Comparison of ENCODE assay signal across 9 cellular contexts in the genomic region with DNA sequence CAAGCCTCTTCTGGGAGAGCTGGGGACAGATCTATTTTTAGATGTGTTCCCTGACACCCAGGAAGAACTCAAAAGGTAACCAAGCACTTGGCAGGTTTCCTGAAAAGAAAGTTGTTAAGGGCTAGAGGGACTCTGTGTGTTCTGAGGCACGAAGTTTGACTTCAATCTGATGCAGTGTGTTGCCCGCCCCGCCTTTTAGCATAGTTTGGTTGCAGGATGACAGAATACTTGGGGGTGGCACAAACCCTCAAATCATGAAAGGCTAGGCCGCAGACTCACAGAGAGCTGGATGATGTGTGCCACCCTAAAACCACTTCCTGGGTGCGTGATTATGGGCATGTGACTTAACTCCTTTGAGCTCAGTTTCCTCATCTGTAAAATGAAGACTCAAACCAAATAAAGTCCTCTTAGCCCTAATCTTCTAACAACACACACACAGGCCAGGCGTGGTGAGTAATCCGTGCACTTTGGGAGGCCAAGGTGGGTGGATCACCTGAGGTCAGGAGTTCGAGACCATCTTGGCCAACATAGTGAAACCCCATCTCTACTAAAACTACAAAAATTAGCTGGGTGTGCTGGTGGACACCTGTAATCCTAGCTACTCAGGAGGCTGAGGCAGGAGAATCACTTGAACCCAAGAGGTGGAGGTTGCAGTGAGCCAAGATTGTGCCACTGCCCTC. TPM values are rescaled to one million over a fixed set of nuclear protein-coding genes. Genes with fewer than 3 reads are reported as not detected.
DNase-seq lines count a peak whose midpoint lies in the region; ATAC-seq, FAIRE-seq and TF ChIP-seq lines count a peak whose summit lies in the region.
"Had no signal": no experiment of that assay in that cellular context is flagged by ENCODE, and none has a peak within 500 bp of the region (broad histone marks: within the 10 kb centered on the region; RNA-seq: fewer than 3 reads in every experiment).

No MANE protein-coding gene starts in this region.

- POLR2A ChIA-PET in activated CD4-positive, alpha-beta T cell treated with anti-CD3 and anti-CD28 coated beads for 36 hours (lab: Charles Lee), result interaction anchor here (0.6 to 2.3 kb wide), 9 partner anchors 8 to 705 kb away, joined by 3 to 38 read pairs (median 4); partner anchors contain the start of genes DELE1 and NDFIP1
- POLR2A ChIA-PET in K562 (lab: Yijun Ruan, JAX), result interaction anchor here (0.6 to 1.5 kb wide), 4 partner anchors 11 to 78 kb away, joined by 3 to 5 read pairs (median 3); partner anchors contain the start of gene NDFIP1

- no peak for TF ChIP-seq RAD21 in K562 (CRISPR knock-in tag; conservative IDR thresholded peaks at IDR 0.05 in 1 of 2, IDR thresholded peaks at IDR 0.05 in 1 of 2)

- no peaks in the 10 kb centered on the region for H3K27me3 ChIP-seq in BLaER1
- H3K27me3 ChIP-seq in K562 (ENCODE audit: control insufficient read depth in 2 of 2, insufficient read depth in 2 of 2, low read length in 2 of 2), result no peaks in the 10 kb centered on the region

- FAIRE-seq in K562 (lab: Jason Lieb, UNC), result peak; percentile 65

- H3K9ac ChIP-seq in BLaER1 (no peak overlapping the region), K562 (ENCODE audit: insufficient read depth in 1 of 2, low read depth in 2 of 2, low read length in 2 of 2) (peak overlapping the region; percentile 3 to 12; a peak in 2 of 4 replicates)

- peaks cover 12% of the 10 kb centered on the region for H3K4me1 ChIP-seq in BLaER1
- H3K4me1 ChIP-seq in K562 (replicated peaks in 1 of 2; ENCODE audit: control insufficient read depth in 2 of 2, insufficient read depth in 2 of 2, low read length in 2 of 2), result peaks cover 11 to 23% of the 10 kb centered on the region in 2 experiments; a peak in 4 of 5 replicates

- BruUV-seq in K562 (replicated peaks; lab: Mats Ljungman, UMichigan), result no TSS peak

- no peak for TF ChIP-seq POLR2A in K562 (conservative IDR thresholded peaks at IDR 0.05)

- no peak for TF ChIP-seq EP300 in K562 (IDR thresholded peaks at IDR 0.05; ENCODE audit: low read length)

- H3K4me1 Mint-ChIP-seq in activated CD4-positive, alpha-beta T cell treated with anti-CD3 and anti-CD28 coated beads for 36 hours, result peaks cover 77% of the 10 kb centered on the region

- H3K27ac ChIP-seq in BLaER1, result no peak overlapping the region
- peak overlapping the region; percentile 41; the same call in 2 of the 3 replicates for H3K27ac ChIP-seq in K562 (ENCODE audit: extremely low read depth, low read depth, low read length)

- H3K4me2 ChIP-seq in BLaER1, result peak overlapping the region; percentile 20
- H3K4me2 ChIP-seq in K562 (ENCODE audit: insufficient read depth, low read length), result 0 out of 2 replicates have a peak overlapping the region, but pooled peaks have one; percentile 3

- ATAC-seq in activated CD4-positive, alpha-beta T cell treated with anti-CD3 and anti-CD28 coated beads for 36 hours, result peak; percentile 91
- ATAC-seq in K562, result peak; percentile 48
- no peak for ATAC-seq in GM21528 (IDR thresholded peaks at IDR 0.05; ENCODE audit: low FRiP score, unreplicated experiment)

- H3K4me3 Mint-ChIP-seq in activated CD4-positive, alpha-beta T cell treated with anti-CD3 and anti-CD28 coated beads for 36 hours, result peak overlapping the region; percentile 53

- DNase-seq in activated CD4-positive, alpha-beta T cell treated with anti-CD3 and anti-CD28 coated beads for 36 hours, result peak; percentile 93
- peak in 1 of 4 experiments; percentile 38 for DNase-seq in K562 (ENCODE audit: extremely low read depth in 1 of 4, low spot score in 3 of 4)
- peak; percentile 78 to 81 for DNase-seq in stimulated activated CD4-positive, alpha-beta T cell treated with anti-CD3 and anti-CD28 coated beads, Interleukin-15, amount 100 ng/mL, for 48 hours (ENCODE audit: low read depth in 2 of 2)
- DNase-seq in hypothalamus (lab: John Stamatoyannopoulos, UW), result no peak
- no peak for DNase-seq in GOT3 (lab: John Stamatoyannopoulos, UW)
- no peak for DNase-seq in amniotic stem cell (lab: John Stamatoyannopoulos, UW)
- DNase-seq: NCI-H1436 had no signal

- H4K20me1 ChIP-seq in BLaER1 (no peaks in the 10 kb centered on the region), K562 (replicated peaks; ENCODE audit: control insufficient read depth, insufficient read depth, low read length) (no peaks in the 10 kb centered on the region)

- intact Hi-C loops in activated CD4-positive, alpha-beta T cell treated with anti-CD3 and anti-CD28 coated beads for 36 hours (cut with DNase I, micrococcal nuclease), result loop anchor here (1.0 to 5.0 kb wide), 5 partner anchors 13 to 1693 kb away; partner anchors contain the start of genes ANKHD1 (in 1 of the 2) and NDFIP1 (in 1 of the 2)
- intact Hi-C loops in K562 (cut with micrococcal nuclease), result no loop called here

- in situ Hi-C loops in K562 (cut with MboI), result no loop called here

- CTCF ChIA-PET in activated CD4-positive, alpha-beta T cell treated with anti-CD3 and anti-CD28 coated beads for 36 hours (lab: Charles Lee), result interaction anchor here (0.7 to 2.7 kb wide), 10 partner anchors 9 to 185 kb away, joined by 3 to 22 read pairs (median 6); no protein-coding TSS in a partner anchor
- CTCF ChIA-PET in K562 (lab: Yijun Ruan, JAX; ENCODE audit: low intra/inter-chr PET ratio), result no interaction called here

- WGBS in K562 (ENCODE audit: insufficient coverage, low coverage, missing lambda C conversion rate), result 46% methylated on average over 8 of the region's 8 CpGs

- H3K27me3 Mint-ChIP-seq in activated CD4-positive, alpha-beta T cell treated with anti-CD3 and anti-CD28 coated beads for 36 hours, result no peaks in the 10 kb centered on the region

- peaks cover 1% of the 10 kb centered on the region for H3K36me3 Mint-ChIP-seq in activated CD4-positive, alpha-beta T cell treated with anti-CD3 and anti-CD28 coated beads for 36 hours (ENCODE audit: low read depth)

- H3K4me3 ChIP-seq in BLaER1, result no peak overlapping the region
- no peak overlapping the region for H3K4me3 ChIP-seq in K562

- no peak for TF ChIP-seq CTCF in K562 (IDR thresholded peaks at IDR 0.05 in 2 of 3, conservative IDR thresholded peaks at IDR 0.05 in 1 of 3; ENCODE audit: insufficient read depth in 2 of 3, low read depth in 1 of 3, low read length in 3 of 3)

- H3K9me1 ChIP-seq in K562 (ENCODE audit: control insufficient read depth, insufficient read depth, low read length), result no peaks in the 10 kb centered on the region

- no peaks in the 10 kb centered on the region for H3K9me3 Mint-ChIP-seq in activated CD4-positive, alpha-beta T cell treated with anti-CD3 and anti-CD28 coated beads for 36 hours (ENCODE audit: low read depth)

- H3K27ac Mint-ChIP-seq in activated CD4-positive, alpha-beta T cell treated with anti-CD3 and anti-CD28 coated beads for 36 hours, result peak overlapping the region; percentile 97

- H3K9me3 ChIP-seq in BLaER1 (no peaks in the 10 kb centered on the region), K562 (replicated peaks; ENCODE audit: control insufficient read depth, insufficient read depth, low read depth, low read length) (no peaks in the 10 kb centered on the region)

- no peaks in the 10 kb centered on the region for H3K36me3 ChIP-seq in BLaER1
- no peaks in the 10 kb centered on the region for H3K36me3 ChIP-seq in K562 (ENCODE audit: control insufficient read depth, insufficient read depth, low read length)

- H3K79me2 ChIP-seq in K562 (ENCODE audit: control insufficient read depth, insufficient read depth, low read length), result no peaks in the 10 kb centered on the region

- H2AFZ ChIP-seq in K562 (ENCODE audit: low read depth, low read length), result peak overlapping the region; percentile 94

TF ChIP-seq in K562, 482 proteins besides CTCF, POLR2A, EP300 and RAD21 (continues in another document):
- TF ChIP-seq TAF9B (IDR thresholded peaks at IDR 0.05; ENCODE audit: partially characterized antibody), result no peak
- TF ChIP-seq NR4A1 (CRISPR knock-in tag; IDR thresholded peaks at IDR 0.05), result no peak
- no peak for TF ChIP-seq NR4A1 (tag; IDR thresholded peaks at IDR 0.05)
- no peak for TF ChIP-seq HNRNPLL (IDR thresholded peaks at IDR 0.05; ENCODE audit: low read depth, low read length, poor library complexity, severe bottlenecking)
- TF ChIP-seq NR2C2 (CRISPR knock-in tag; IDR thresholded peaks at IDR 0.05), result no peak
- no peak for TF ChIP-seq NR2C2 (tag; IDR thresholded peaks at IDR 0.05)
- TF ChIP-seq SRSF7 (optimal IDR thresholded peaks at IDR 0.05; ENCODE audit: low read depth, low read length), result no peak
- peak; percentile 23; the same call in 1 of the 2 replicates for TF ChIP-seq CBFA2T2 (conservative IDR thresholded peaks at IDR 0.05)
- TF ChIP-seq, protein P1, sequence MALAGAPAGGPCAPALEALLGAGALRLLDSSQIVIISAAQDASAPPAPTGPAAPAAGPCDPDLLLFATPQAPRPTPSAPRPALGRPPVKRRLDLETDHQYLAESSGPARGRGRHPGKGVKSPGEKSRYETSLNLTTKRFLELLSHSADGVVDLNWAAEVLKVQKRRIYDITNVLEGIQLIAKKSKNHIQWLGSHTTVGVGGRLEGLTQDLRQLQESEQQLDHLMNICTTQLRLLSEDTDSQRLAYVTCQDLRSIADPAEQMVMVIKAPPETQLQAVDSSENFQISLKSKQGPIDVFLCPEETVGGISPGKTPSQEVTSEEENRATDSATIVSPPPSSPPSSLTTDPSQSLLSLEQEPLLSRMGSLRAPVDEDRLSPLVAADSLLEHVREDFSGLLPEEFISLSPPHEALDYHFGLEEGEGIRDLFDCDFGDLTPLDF (CRISPR knock-in tag; IDR thresholded peaks at IDR 0.05), result no peak

RNA-seq across cellular contexts. Expression of gene NDFIP1, which starts 12.8 kb away (rescaled TPM):
- 10 to 100 TPM; 54.9 to 86.7 TPM for total RNA-seq in activated CD4-positive, alpha-beta T cell treated with anti-CD3 and anti-CD28 coated beads for 36 hours
- total RNA-seq in K562 (2011; cell fraction: chromatin; rRNA removed; ENCODE audit: low replicate concordance), result 20.9 and 53.7 TPM in 2 replicates
- total RNA-seq in K562 (2011; cell fraction: nucleolus; rRNA removed), result 22.1 and 24.3 TPM in 2 replicates
- 42.7 and 56.4 TPM in 2 replicates for total RNA-seq in K562 (2011; cell fraction: nucleoplasm; rRNA removed)
- total RNA-seq in K562 (2014; rRNA removed) (33.2 and 47.8 TPM in 2 replicates), K562 (2014; rRNA removed; fragmentation: Illumina TruSeq; extraction: Trizol) (36.8 and 39.3 TPM in 2 replicates), K562 (2015; rRNA removed; fragmentation: Illumina TruSeq; extraction: Trizol) (27.1 and 31.4 TPM in 2 replicates), K562 (2021) (35.8 and 36.3 TPM in 2 replicates)
- polyA plus RNA-seq in K562 (2011; rRNA removed) (17.2 and 31.9 TPM in 2 replicates), K562 (2014; fragmentation: Illumina TruSeq; extraction: Trizol) (25.8 and 29.7 TPM in 2 replicates), K562 (2014; fragmentation: Nextera tagmentation; extraction: Ambion mirVana) (1 to 10 TPM; 5.3 to 7.6 TPM), K562 (2014; rRNA removed) (26.0 and 37.5 TPM in 2 replicates)
- 10.5 and 38.6 TPM in 2 replicates for polyA plus RNA-seq in K562 (2011; cell fraction: cytosol; rRNA removed)
- 5.0 and 5.5 TPM in 2 replicates for polyA plus RNA-seq in K562 (2011; cell fraction: nucleus; rRNA removed)
- polyA plus RNA-seq in K562 (2012), result 30.5 and 36.1 TPM in 2 replicates
- 16.9 and 24.5 TPM in 2 replicates for polyA minus RNA-seq in K562 (2011; rRNA and poly(A)+ RNA removed)
- 7.8 and 11.8 TPM in 2 replicates for polyA minus RNA-seq in K562 (2011; cell fraction: cytosol; rRNA and poly(A)+ RNA removed)
- 11.8 and 14.9 TPM in 2 replicates for polyA minus RNA-seq in K562 (2011; cell fraction: nucleus; rRNA and poly(A)+ RNA removed)

Comparison
In these comparisons a context has a peak if more than half of its experiments do, and no peak if none do; other contexts are left out.
1. DNase-seq: peak in activated CD4-positive, alpha-beta T cell treated with anti-CD3 and anti-CD28 coated beads for 36 hours (single experiment) and stimulated activated CD4-positive, alpha-beta T cell treated with anti-CD3 and anti-CD28 coated beads, Interleukin-15, amount 100 ng/mL, for 48 hours (2 of 2); none in hypothalamus (0 of 51), GOT3 (single experiment) and amniotic stem cell (single experiment).